ENCODE assay signal across 17 cellular contexts in the genomic region with DNA sequence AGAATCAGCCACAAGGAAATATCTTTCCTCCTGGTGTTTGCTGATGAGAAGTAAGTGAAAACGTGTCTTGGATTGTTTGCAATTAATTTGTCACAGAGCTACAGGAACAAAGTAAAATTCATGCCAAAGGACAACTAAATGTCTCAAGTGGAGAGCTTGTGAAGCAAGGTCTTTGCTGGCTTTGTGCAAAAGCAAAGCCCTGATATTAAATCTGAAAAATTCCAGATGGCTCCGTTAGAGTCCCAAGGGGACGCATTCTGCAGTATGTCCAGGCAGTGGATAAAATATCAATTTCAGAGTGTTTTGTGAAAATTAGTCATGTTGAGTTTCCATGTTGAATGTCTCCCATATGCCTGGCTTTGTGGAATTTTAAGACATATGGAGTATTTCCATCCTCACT.
A peak's percentile ranks its signal among the peaks of the same experiment; 100 is the strongest.
DNase-seq lines count a peak whose midpoint lies in the region; ATAC-seq and TF ChIP-seq lines count a peak whose summit lies in the region.
"Had no signal": no experiment of that assay in that cellular context is flagged by ENCODE, and none has a peak within 500 bp of the region (broad histone marks: within the 10 kb centered on the region; RNA-seq: fewer than 3 reads in every experiment).

No MANE protein-coding gene starts in this region.

- POLR2A ChIA-PET in SK-N-SH (lab: Yijun Ruan, JAX) = no interaction called here
- POLR2A ChIA-PET in CD4-positive, alpha-beta T cell (lab: Charles Lee) = no interaction called here

- no peak overlapping the region for H3K4me2 ChIP-seq in SK-N-SH
- H3K4me2 ChIP-seq: A549; BLaER1 treated with 17β-estradiol and CSF1 and Interleukin-3, amounts not matched to agents 10 nM and 100 nM had no signal

- no peaks in the 10 kb centered on the region for H4K20me1 ChIP-seq in SK-N-SH (ENCODE audit: insufficient read depth)
- H4K20me1 ChIP-seq: BLaER1 treated with 17β-estradiol and CSF1 and Interleukin-3, amounts not matched to agents 10 nM and 100 nM had no signal

- TF ChIP-seq RAD21 in SK-N-SH (IDR thresholded peaks at IDR 0.05; ENCODE audit: low read length) = no peak

- H3K36me3 ChIP-seq in SK-N-SH (replicated peaks in 1 of 2; ENCODE audit: control insufficient read depth in 1 of 2, insufficient read depth in 2 of 2, low read length in 1 of 2) = peaks cover 0 to 8% of the 10 kb centered on the region in 2 experiments
- H3K36me3 ChIP-seq in left ventricle myocardium inferior = no peaks in the 10 kb centered on the region
- H3K36me3 ChIP-seq: BLaER1 treated with 17β-estradiol and CSF1 and Interleukin-3, amounts not matched to agents 10 nM and 100 nM; SJCRH30 had no signal

- no peaks in the 10 kb centered on the region for H3K27me3 ChIP-seq in SK-N-SH (ENCODE audit: insufficient read depth)
- peaks cover 4% of the 10 kb centered on the region for H3K27me3 ChIP-seq in left ventricle myocardium inferior (ENCODE audit: low read depth)
- no peaks in the 10 kb centered on the region for H3K27me3 ChIP-seq in CD4-positive, alpha-beta T cell (ENCODE audit: control insufficient read depth, insufficient read depth, low read length)
- H3K27me3 ChIP-seq: SJCRH30 had no signal

- TF ChIP-seq CTCF in AG10803 (conservative IDR thresholded peaks at IDR 0.05; ENCODE audit: low read length) = no peak
- no peak for TF ChIP-seq CTCF in SK-N-SH (IDR thresholded peaks at IDR 0.05)
- TF ChIP-seq CTCF in fibroblast of mammary gland (conservative IDR thresholded peaks at IDR 0.05; ENCODE audit: control insufficient read depth, insufficient read depth, low read depth, low read length) = no peak
- TF ChIP-seq CTCF in left ventricle myocardium inferior (IDR thresholded peaks at IDR 0.05; ENCODE audit: borderline replicate concordance) = no peak
- no peak for TF ChIP-seq CTCF in CD4-positive, alpha-beta T cell (IDR thresholded peaks at IDR 0.05)

- H3K4me1 ChIP-seq in SK-N-SH (ENCODE audit: control insufficient read depth in 1 of 2, insufficient read depth in 2 of 2, low read depth in 1 of 2, low read length in 1 of 2) (peaks cover 0 to 7% of the 10 kb centered on the region in 2 experiments; a peak in 1 of 4 replicates), left ventricle myocardium inferior (no peaks in the 10 kb centered on the region)
- H3K4me1 ChIP-seq: A549, SJCRH30 had no signal

- H3K9me3 Mint-ChIP-seq in CD4-positive, alpha-beta T cell = no peaks in the 10 kb centered on the region

- H3K27ac Mint-ChIP-seq in CD4-positive, alpha-beta T cell = no peak overlapping the region

- H3K36me3 Mint-ChIP-seq in CD4-positive, alpha-beta T cell (ENCODE audit: low read depth) = no peaks in the 10 kb centered on the region

- no peaks in the 10 kb centered on the region for H3K9me2 ChIP-seq in SK-N-SH

- no peak overlapping the region for H3K27ac ChIP-seq in SK-N-SH (ENCODE audit: low read depth in 2 of 2, low read length in 1 of 2)
- peak overlapping the region; percentile 64 for H3K27ac ChIP-seq in left ventricle myocardium inferior (replicated peaks)
- H3K27ac ChIP-seq in CD4-positive, alpha-beta T cell (ENCODE audit: low read depth, low read length) = no peak overlapping the region
- H3K27ac ChIP-seq: A549; BLaER1 treated with 17β-estradiol and CSF1 and Interleukin-3, amounts not matched to agents 10 nM and 100 nM; RWPE1; SJCRH30 had no signal

- H3K79me2 ChIP-seq in SK-N-SH (ENCODE audit: insufficient read depth) = no peaks in the 10 kb centered on the region

- no peak overlapping the region for H2AFZ ChIP-seq in SK-N-SH (ENCODE audit: low read depth)

- H3F3A ChIP-seq in SK-N-SH (replicated peaks; ENCODE audit: insufficient read depth) = peaks cover 12% of the 10 kb centered on the region

- H3K4me3 ChIP-seq in AG10803 (ENCODE audit: low read length) (no peak overlapping the region), SK-N-SH (ENCODE audit: low read depth in 2 of 2, low read length in 1 of 2) (no peak overlapping the region), fibroblast of mammary gland (ENCODE audit: control insufficient read depth, low read depth, low read length) (no peak overlapping the region), left ventricle myocardium inferior (no peak overlapping the region)
- H3K4me3 ChIP-seq: A549; BLaER1 treated with 17β-estradiol and CSF1 and Interleukin-3, amounts not matched to agents 10 nM and 100 nM; SJCRH30 had no signal

- DNase-seq in AG10803 (ENCODE audit: low read depth) = peak; percentile 19
- DNase-seq in SK-N-SH = no peak
- DNase-seq in fibroblast of mammary gland (ENCODE audit: low read depth) = peak; percentile 30
- no peak for DNase-seq in left ventricle myocardium inferior
- no peak for DNase-seq in anterior cingulate cortex (lab: John Stamatoyannopoulos, UW)
- no peak for DNase-seq in stimulated activated CD4-positive, alpha-beta T cell treated with anti-CD3 and anti-CD28 coated beads, Interleukin-4, amount 100 ng/mL, for 4 hours
- DNase-seq in CD4-positive, alpha-beta T cell = no peak
- DNase-seq: KG1, NCI-H1417 treated with DMSO at 0.1 percent for 48 hours, NCI-H187 treated with DMSO at 0.1 percent for 48 hours, NCI-H345, NCI-H526, PC-3, SJCRH30 had no signal

- intact Hi-C loops in left ventricle myocardium inferior (cut with micrococcal nuclease) = no loop called here
- intact Hi-C loops in CD4-positive, alpha-beta T cell (cut with DNase I, micrococcal nuclease) = loop anchor here in 1 of 2 experiments (5.0 kb wide), 1 partner anchor 1644 kb away; no protein-coding TSS in a partner anchor

- CTCF ChIA-PET in SK-N-SH (lab: Yijun Ruan, JAX) = interaction anchor here (0.9 to 11.8 kb wide), 10 partner anchors 9 to 1644 kb away, joined by 3 to 149 read pairs (median 4); no protein-coding TSS in a partner anchor
- CTCF ChIA-PET in CD4-positive, alpha-beta T cell (lab: Charles Lee) = no interaction called here

- 0 out of 2 replicates have a peak, but pooled peaks cover 3% of the 10 kb centered on the region for H3K9me3 ChIP-seq in SK-N-SH
- no peaks in the 10 kb centered on the region for H3K9me3 ChIP-seq in left ventricle myocardium inferior (replicated peaks)
- H3K9me3 ChIP-seq in CD4-positive, alpha-beta T cell (ENCODE audit: control insufficient read depth, low read length) = no peaks in the 10 kb centered on the region
- H3K9me3 ChIP-seq: A549, SJCRH30 had no signal

- WGBS in SK-N-SH (ENCODE audit: low lambda C conversion rate) = 72% methylated on average over 3 of the region's 3 CpGs

- ATAC-seq in CD4-positive, alpha-beta T cell (ENCODE audit: poor library complexity) = no peak
- ATAC-seq: A549, PC-3 had no signal

- H3K4me3 Mint-ChIP-seq in CD4-positive, alpha-beta T cell = no peak overlapping the region

- no peaks in the 10 kb centered on the region for H3K4me1 Mint-ChIP-seq in CD4-positive, alpha-beta T cell (ENCODE audit: low read depth)

- H3K9ac ChIP-seq in SK-N-SH = no peak overlapping the region
- H3K9ac ChIP-seq: BLaER1 treated with 17β-estradiol and CSF1 and Interleukin-3, amounts not matched to agents 10 nM and 100 nM had no signal

- peaks cover 6% of the 10 kb centered on the region for H3K27me3 Mint-ChIP-seq in CD4-positive, alpha-beta T cell

- TF ChIP-seq EP300 in SK-N-SH (IDR thresholded peaks at IDR 0.05; ENCODE audit: borderline replicate concordance in 1 of 2, low read depth in 1 of 2, low read length in 1 of 2) = peak; percentile 4 to 39; a peak in 1 of 4 replicates

TF ChIP-seq in SK-N-SH, 30 proteins besides CTCF, POLR2A, EP300 and RAD21:
- TF ChIP-seq NFIC (IDR thresholded peaks at IDR 0.05; ENCODE audit: borderline replicate concordance) (no peak), TCF12 (IDR thresholded peaks at IDR 0.05) (peak; percentile 17), GATA2 (CRISPR knock-in tag; IDR thresholded peaks at IDR 0.05) (peak; percentile 33; the same call in 1 of the 2 replicates)
TF ChIP-seq in SK-N-SH: peak in this region for 2.

Comparison
In these comparisons a context has a peak if more than half of its experiments do, and no peak if none do; other contexts are left out.
1. DNase-seq: peak in AG10803 (single experiment) and fibroblast of mammary gland (single experiment); none in SK-N-SH (single experiment), left ventricle myocardium inferior (single experiment), anterior cingulate cortex (0 of 58), stimulated activated CD4-positive, alpha-beta T cell treated with anti-CD3 and anti-CD28 coated beads, Interleukin-4, amount 100 ng/mL, for 4 hours (0 of 2) and CD4-positive, alpha-beta T cell (0 of 10).